ENCODE assay signal across 22 cellular contexts in genomic region chr12:106715582-106715981, GRCh38. TPM values are rescaled to one million over a fixed set of nuclear protein-coding genes. Genes with fewer than 3 reads are reported as not detected.
DNase-seq lines count a peak whose midpoint lies in the region; ATAC-seq, FAIRE-seq and TF ChIP-seq lines count a peak whose summit lies in the region.
"Had no signal": no experiment of that assay in that cellular context is flagged by ENCODE, and none has a peak within 500 bp of the region (broad histone marks: within the 10 kb centered on the region; RNA-seq: fewer than 3 reads in every experiment).

No MANE protein-coding gene starts in this region.

- peaks cover 13% of the 10 kb centered on the region for H3K4me1 ChIP-seq in mucosa of descending colon (ENCODE audit: low read depth)
- H3K4me1 ChIP-seq in upper lobe of right lung = no peaks in the 10 kb centered on the region
- H3K4me1 ChIP-seq: BLaER1, Caco-2 had no signal

- DNase-seq in bronchial epithelial cell (ENCODE audit: low read depth) = peak; percentile 21
- DNase-seq in mucosa of descending colon = peak in 1 of 3 donors; percentile 23
- DNase-seq in upper lobe of right lung = no peak
- no peak for DNase-seq in WERI-Rb-1
- DNase-seq: Caco-2; CD4-positive, CD25-positive, alpha-beta regulatory T cell; CD8-positive, alpha-beta T cell; DMS153; DND-41; H9 had no signal

- H3K36me3 ChIP-seq in bronchial epithelial cell (ENCODE audit: control insufficient read depth, insufficient read depth, low read length) = no peaks in the 10 kb centered on the region
- no peaks in the 10 kb centered on the region for H3K36me3 ChIP-seq in mucosa of descending colon (ENCODE audit: low read depth)
- no peaks in the 10 kb centered on the region for H3K36me3 ChIP-seq in upper lobe of right lung
- no peaks in the 10 kb centered on the region for H3K36me3 ChIP-seq in WERI-Rb-1
- H3K36me3 ChIP-seq: BLaER1 had no signal

- no peak overlapping the region for H3K4me3 ChIP-seq in bronchial epithelial cell (ENCODE audit: low read depth, low read length)
- no peak overlapping the region for H3K4me3 ChIP-seq in mucosa of descending colon
- no peak overlapping the region for H3K4me3 ChIP-seq in upper lobe of right lung
- no peak overlapping the region for H3K4me3 ChIP-seq in WERI-Rb-1 (ENCODE audit: low read depth, low read length)
- H3K4me3 ChIP-seq: BLaER1, GM23338 had no signal

- FAIRE-seq in bronchial epithelial cell (lab: Jason Lieb, UNC) = no peak
- FAIRE-seq: A204.1, G401.6, GM12892, GM19239 had no signal

- H3K27me3 ChIP-seq in bronchial epithelial cell (ENCODE audit: control insufficient read depth, insufficient read depth, low read length) (peaks cover 6% of the 10 kb centered on the region), upper lobe of right lung (peaks cover 9% of the 10 kb centered on the region), WERI-Rb-1 (ENCODE audit: insufficient read depth, low read depth, severe bottlenecking) (peaks cover 19% of the 10 kb centered on the region)
- H3K27me3 ChIP-seq: BLaER1 had no signal

- TF ChIP-seq CTCF in bronchial epithelial cell (IDR thresholded peaks at IDR 0.05; ENCODE audit: insufficient read depth, low read length, severe bottlenecking) (no peak), mucosa of descending colon (IDR thresholded peaks at IDR 0.05) (no peak), upper lobe of right lung (IDR thresholded peaks at IDR 0.05) (no peak), WERI-Rb-1 (IDR thresholded peaks at IDR 0.05; ENCODE audit: low read depth, low read length) (no peak)

- ATAC-seq in esophagus mucosa = peak; percentile 83
- ATAC-seq in mucosa of descending colon = peak; percentile 90
- peak; percentile 58 for ATAC-seq in upper lobe of right lung
- no peak for ATAC-seq in GM18907 (IDR thresholded peaks at IDR 0.05; ENCODE audit: unreplicated experiment)
- ATAC-seq in GM19395 (IDR thresholded peaks at IDR 0.05; ENCODE audit: unreplicated experiment) = no peak
- ATAC-seq: CD8-positive, alpha-beta T cell; GM23338; HCT116 had no signal

- intact Hi-C loops in mucosa of descending colon (cut with DNase I, micrococcal nuclease) = no loop called here
- intact Hi-C loops in upper lobe of right lung (cut with DNase I) = no loop called here

- H3K9me3 ChIP-seq in mucosa of descending colon (no peaks in the 10 kb centered on the region), upper lobe of right lung (no peaks in the 10 kb centered on the region), WERI-Rb-1 (ENCODE audit: severe bottlenecking) (no peaks in the 10 kb centered on the region)
- H3K9me3 ChIP-seq: BLaER1, Caco-2 had no signal

- H3K27ac ChIP-seq in upper lobe of right lung (no peak overlapping the region), WERI-Rb-1 (no peak overlapping the region)
- H3K27ac ChIP-seq: 22Rv1, BLaER1, C4-2B had no signal

RNA-seq across cellular contexts. Expression of gene RIC8B, which starts 58.9 kb away (rescaled TPM):
- 4.5 and 5.5 TPM in 2 replicates for total RNA-seq in bronchial epithelial cell
- 3.0 TPM for total RNA-seq in esophagus mucosa
- total RNA-seq in mucosa of descending colon = 10 to 100 TPM; 13.3 to 25.3 (median 15.2) TPM
- total RNA-seq in upper lobe of right lung = 11.6 TPM

Comparison
In these comparisons a context has a peak if more than half of its experiments do, and no peak if none do; other contexts are left out.
1. ATAC-seq: peak in esophagus mucosa (single experiment), mucosa of descending colon (single experiment) and upper lobe of right lung (single experiment); none in GM18907 (single experiment) and GM19395 (single experiment).